ENCODE assay signal across 20 cellular contexts in the genomic region with DNA sequence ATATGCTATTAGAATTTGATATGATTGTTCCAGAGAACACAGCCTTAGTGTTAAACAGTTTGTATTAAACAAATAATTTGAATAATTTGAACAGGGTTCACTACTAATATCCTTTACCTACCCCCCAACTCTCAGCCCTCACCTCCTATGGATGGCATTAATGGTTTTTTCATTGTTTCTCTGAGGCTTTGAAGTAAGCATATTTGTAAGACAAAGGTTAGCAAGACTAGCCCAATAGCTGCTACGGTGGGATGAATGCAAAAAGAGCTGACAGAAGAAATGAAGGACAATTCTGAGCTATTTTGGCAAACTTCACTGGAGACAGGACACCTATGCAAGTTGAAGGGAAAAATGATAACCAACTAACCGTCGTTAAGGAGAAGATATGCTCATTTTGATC.
DNase-seq lines count a peak whose midpoint lies in the region; ATAC-seq, FAIRE-seq and TF ChIP-seq lines count a peak whose summit lies in the region.
"Had no signal": no experiment of that assay in that cellular context is flagged by ENCODE, and none has a peak within 500 bp of the region (broad histone marks: within the 10 kb centered on the region; RNA-seq: fewer than 3 reads in every experiment).

No MANE protein-coding gene starts in this region.

- BruUV-seq in K562 (replicated peaks; lab: Mats Ljungman, UMichigan) = no TSS peak

- no peak for TF ChIP-seq CTCF in K562 (IDR thresholded peaks at IDR 0.05 in 2 of 3, conservative IDR thresholded peaks at IDR 0.05 in 1 of 3; ENCODE audit: insufficient read depth in 2 of 3, low read depth in 1 of 3, low read length in 3 of 3)

- H3K4me1 ChIP-seq in HUES6 (ENCODE audit: control insufficient read depth, insufficient read depth, low read length) (peaks cover 16% of the 10 kb centered on the region), K562 (replicated peaks in 1 of 2; ENCODE audit: control insufficient read depth in 2 of 2, insufficient read depth in 2 of 2, low read length in 2 of 2) (peaks cover 0 to 10% of the 10 kb centered on the region in 2 experiments; a peak in 3 of 5 replicates), iPS-20b (ENCODE audit: insufficient read depth, low read length) (peaks cover 14% of the 10 kb centered on the region; the same call in 1 of the 2 replicates)
- H3K4me1 ChIP-seq: BLaER1, HAP-1 had no signal

- H3K4me3 ChIP-seq in HUES6 (ENCODE audit: low read depth, low read length) (peak overlapping the region; percentile 31; the same call in 1 of the 2 replicates), K562 (no peak overlapping the region), iPS-20b (ENCODE audit: low read length) (0 out of 2 replicates have a peak overlapping the region, but pooled peaks have one; percentile 33)
- H3K4me3 ChIP-seq: BLaER1, HAP-1 had no signal

- TF ChIP-seq POLR2A in H54 (IDR thresholded peaks at IDR 0.05; ENCODE audit: low read depth, low read length) (no peak), K562 (conservative IDR thresholded peaks at IDR 0.05) (no peak)

- H3K27ac ChIP-seq in HUES6 (ENCODE audit: low read depth, low read length) = peak overlapping the region; percentile 29; the same call in 1 of the 2 replicates
- no peak overlapping the region for H3K27ac ChIP-seq in K562 (ENCODE audit: extremely low read depth, low read depth, low read length)
- H3K27ac ChIP-seq in iPS-20b (ENCODE audit: low read length) = no peak overlapping the region
- H3K27ac ChIP-seq: BLaER1 had no signal

- FAIRE-seq in H54 (lab: Jason Lieb, UNC) = peak; percentile 15
- no peak for FAIRE-seq in K562 (lab: Jason Lieb, UNC)
- FAIRE-seq: GM12892, GM18507 had no signal

- H3K9ac ChIP-seq in HUES6 (ENCODE audit: low read length) (no peak overlapping the region), K562 (ENCODE audit: insufficient read depth in 1 of 2, low read depth in 2 of 2, low read length in 2 of 2) (no peak overlapping the region), iPS-20b (ENCODE audit: low read depth, low read length) (no peak overlapping the region)
- H3K9ac ChIP-seq: BLaER1 had no signal

- ATAC-seq in K562 (no peak), HG03460 (IDR thresholded peaks at IDR 0.05; ENCODE audit: unreplicated experiment) (no peak)
- ATAC-seq in naive thymus-derived CD8-positive, alpha-beta T cell = no peak

- no peaks in the 10 kb centered on the region for H3K9me3 ChIP-seq in HUES6 (ENCODE audit: control insufficient read depth, insufficient read depth, low read depth, low read length)
- H3K9me3 ChIP-seq in K562 (replicated peaks; ENCODE audit: control insufficient read depth, insufficient read depth, low read depth, low read length) = no peaks in the 10 kb centered on the region
- H3K9me3 ChIP-seq in iPS-20b (ENCODE audit: insufficient read depth, low read depth, low read length) = no peaks in the 10 kb centered on the region
- H3K9me3 ChIP-seq: BLaER1, HAP-1 had no signal

- TF ChIP-seq RAD21 in K562 (CRISPR knock-in tag; conservative IDR thresholded peaks at IDR 0.05 in 1 of 2, IDR thresholded peaks at IDR 0.05 in 1 of 2) = no peak

- no peaks in the 10 kb centered on the region for H3K9me1 ChIP-seq in K562 (ENCODE audit: control insufficient read depth, insufficient read depth, low read length)

- intact Hi-C loops in K562 (cut with micrococcal nuclease) = no loop called here

- CTCF ChIA-PET in K562 (lab: Yijun Ruan, JAX; ENCODE audit: low intra/inter-chr PET ratio) = no interaction called here

- peaks cover 4% of the 10 kb centered on the region; the same call in 1 of the 3 replicates for H3K79me2 ChIP-seq in K562 (ENCODE audit: control insufficient read depth, insufficient read depth, low read length)

- H3K27me3 ChIP-seq in HUES6 (ENCODE audit: control insufficient read depth, insufficient read depth, low read length) (no peaks in the 10 kb centered on the region), K562 (ENCODE audit: control insufficient read depth in 2 of 2, insufficient read depth in 2 of 2, low read length in 2 of 2) (no peaks in the 10 kb centered on the region), iPS-20b (ENCODE audit: insufficient read depth, low read length) (no peaks in the 10 kb centered on the region)
- H3K27me3 ChIP-seq: BLaER1 had no signal

- no peak for TF ChIP-seq EP300 in K562 (IDR thresholded peaks at IDR 0.05; ENCODE audit: low read length)

- DNase-seq in H54 (ENCODE audit: insufficient read length, low spot score) (no peak), K562 (ENCODE audit: extremely low read depth in 1 of 4, low spot score in 3 of 4) (no peak), GOT3 (lab: John Stamatoyannopoulos, UW) (no peak)
- DNase-seq in naive thymus-derived CD8-positive, alpha-beta T cell = no peak
- no peak for DNase-seq in T-helper 2 cell treated with Interferon-gamma antibody and Interleukin-4, amounts not matched to agents 5 μg/mL and 100 μg/mL, for 36 hours (ENCODE audit: low spot score)
- DNase-seq: 8988T; CD4-positive, alpha-beta memory T cell; DMS153; DMS79; GDM1; IMR-90; KBM-7 had no signal

- peak overlapping the region; percentile 53 for H2AFZ ChIP-seq in K562 (ENCODE audit: low read depth, low read length)

- no peak overlapping the region for H3K4me3 Mint-ChIP-seq in naive thymus-derived CD8-positive, alpha-beta T cell
- H3K4me3 Mint-ChIP-seq in T-helper 2 cell treated with Interferon-gamma antibody and Interleukin-4, amounts not matched to agents 5 μg/mL and 100 μg/mL, for 36 hours = no peak overlapping the region
- H3K4me3 Mint-ChIP-seq: CD14-positive monocyte; CD4-positive, alpha-beta memory T cell had no signal

- H3K36me3 ChIP-seq in HUES6 (ENCODE audit: control insufficient read depth, insufficient read depth, low read length) (no peaks in the 10 kb centered on the region), K562 (ENCODE audit: control insufficient read depth, insufficient read depth, low read length) (no peaks in the 10 kb centered on the region), iPS-20b (ENCODE audit: insufficient read depth, low read depth, low read length) (no peaks in the 10 kb centered on the region)
- H3K36me3 ChIP-seq: BLaER1, HAP-1 had no signal

- H3K4me2 ChIP-seq in K562 (ENCODE audit: insufficient read depth, low read length) = no peak overlapping the region
- H3K4me2 ChIP-seq: BLaER1 had no signal

- no peaks in the 10 kb centered on the region for H3K4me1 Mint-ChIP-seq in naive thymus-derived CD8-positive, alpha-beta T cell
- no peaks in the 10 kb centered on the region for H3K4me1 Mint-ChIP-seq in T-helper 2 cell treated with Interferon-gamma antibody and Interleukin-4, amounts not matched to agents 5 μg/mL and 100 μg/mL, for 36 hours (ENCODE audit: low read depth)

- H3K36me3 Mint-ChIP-seq in naive thymus-derived CD8-positive, alpha-beta T cell = no peaks in the 10 kb centered on the region
- no peaks in the 10 kb centered on the region for H3K36me3 Mint-ChIP-seq in T-helper 2 cell treated with Interferon-gamma antibody and Interleukin-4, amounts not matched to agents 5 μg/mL and 100 μg/mL, for 36 hours (ENCODE audit: low read depth)
- H3K36me3 Mint-ChIP-seq: CD14-positive monocyte; CD4-positive, alpha-beta memory T cell had no signal

- POLR2A ChIA-PET in K562 (lab: Yijun Ruan, JAX) = interaction anchor here (0.8 to 1.9 kb wide), 4 partner anchors 9 to 48 kb away, joined by 3 to 5 read pairs (median 3); no protein-coding TSS in a partner anchor
- POLR2A ChIA-PET in naive thymus-derived CD8-positive, alpha-beta T cell (lab: Charles Lee) = no interaction called here

- 58% methylated on average over 3 of the region's 3 CpGs for WGBS in K562 (ENCODE audit: insufficient coverage, low coverage, missing lambda C conversion rate)

- no peaks in the 10 kb centered on the region for H3K9me3 Mint-ChIP-seq in naive thymus-derived CD8-positive, alpha-beta T cell
- H3K9me3 Mint-ChIP-seq in T-helper 2 cell treated with Interferon-gamma antibody and Interleukin-4, amounts not matched to agents 5 μg/mL and 100 μg/mL, for 36 hours = no peaks in the 10 kb centered on the region

- in situ Hi-C loops in K562 (cut with MboI) = no loop called here

- H3K27ac Mint-ChIP-seq in naive thymus-derived CD8-positive, alpha-beta T cell = no peak overlapping the region
- no peak overlapping the region for H3K27ac Mint-ChIP-seq in T-helper 2 cell treated with Interferon-gamma antibody and Interleukin-4, amounts not matched to agents 5 μg/mL and 100 μg/mL, for 36 hours
- H3K27ac Mint-ChIP-seq: CD14-positive monocyte; CD4-positive, alpha-beta memory T cell had no signal

- peaks cover 0 to 2% (median 0%) of the 10 kb centered on the region in 5 donors for H3K27me3 Mint-ChIP-seq in naive thymus-derived CD8-positive, alpha-beta T cell
- peaks cover 16% of the 10 kb centered on the region for H3K27me3 Mint-ChIP-seq in T-helper 2 cell treated with Interferon-gamma antibody and Interleukin-4, amounts not matched to agents 5 μg/mL and 100 μg/mL, for 36 hours (ENCODE audit: low read depth)

- no peaks in the 10 kb centered on the region for H4K20me1 ChIP-seq in K562 (replicated peaks; ENCODE audit: control insufficient read depth, insufficient read depth, low read length)
- H4K20me1 ChIP-seq: BLaER1 had no signal

TF ChIP-seq in K562, 482 proteins besides CTCF, POLR2A, EP300 and RAD21 (continues in another document):
- TF ChIP-seq PTRF (tag; IDR thresholded peaks at IDR 0.05) = no peak
- TF ChIP-seq ZNF644 (tag; IDR thresholded peaks at IDR 0.05; ENCODE audit: low read depth) = no peak
- TF ChIP-seq, protein P1, sequence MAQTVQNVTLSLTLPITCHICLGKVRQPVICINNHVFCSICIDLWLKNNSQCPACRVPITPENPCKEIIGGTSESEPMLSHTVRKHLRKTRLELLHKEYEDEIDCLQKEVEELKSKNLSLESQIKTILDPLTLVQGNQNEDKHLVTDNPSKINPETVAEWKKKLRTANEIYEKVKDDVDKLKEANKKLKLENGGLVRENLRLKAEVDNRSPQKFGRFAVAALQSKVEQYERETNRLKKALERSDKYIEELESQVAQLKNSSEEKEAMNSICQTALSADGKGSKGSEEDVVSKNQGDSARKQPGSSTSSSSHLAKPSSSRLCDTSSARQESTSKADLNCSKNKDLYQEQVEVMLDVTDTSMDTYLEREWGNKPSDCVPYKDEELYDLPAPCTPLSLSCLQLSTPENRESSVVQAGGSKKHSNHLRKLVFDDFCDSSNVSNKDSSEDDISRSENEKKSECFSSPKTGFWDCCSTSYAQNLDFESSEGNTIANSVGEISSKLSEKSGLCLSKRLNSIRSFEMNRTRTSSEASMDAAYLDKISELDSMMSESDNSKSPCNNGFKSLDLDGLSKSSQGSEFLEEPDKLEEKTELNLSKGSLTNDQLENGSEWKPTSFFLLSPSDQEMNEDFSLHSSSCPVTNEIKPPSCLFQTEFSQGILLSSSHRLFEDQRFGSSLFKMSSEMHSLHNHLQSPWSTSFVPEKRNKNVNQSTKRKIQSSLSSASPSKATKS (CRISPR knock-in tag; IDR thresholded peaks at IDR 0.05) = no peak
- no peak for TF ChIP-seq GATAD2A (IDR thresholded peaks at IDR 0.05)
- no peak for TF ChIP-seq ZFP30 (CRISPR knock-in tag; IDR thresholded peaks at IDR 0.05; ENCODE audit: borderline replicate concordance)
- no peak for TF ChIP-seq MCM2 (IDR thresholded peaks at IDR 0.05; ENCODE audit: low read depth)
- TF ChIP-seq RBM17 (IDR thresholded peaks at IDR 0.05; ENCODE audit: borderline replicate concordance, low read depth, low read length) = no peak
- no peak for TF ChIP-seq CHD2 (IDR thresholded peaks at IDR 0.05; ENCODE audit: low read depth, low read length)
- TF ChIP-seq BRF1 (IDR thresholded peaks at IDR 0.05; ENCODE audit: borderline replicate concordance, extremely low read depth, insufficient read length) = no peak
